In genomic region chr17:64281962-64282752, GRCh38 we compare ENCODE assay signal across 8 cellular contexts. TPM values are rescaled to one million over a fixed set of nuclear protein-coding genes. Genes with fewer than 3 reads are reported as not detected.
DNase-seq lines count a peak whose midpoint lies in the region; ATAC-seq lines count a peak whose summit lies in the region.

No MANE protein-coding gene starts in this region.

- 0 out of 2 replicates have a peak, but pooled peaks cover 2% of the 10 kb centered on the region for H3K4me1 ChIP-seq in SJSA1 (replicated peaks)

- intact Hi-C loops in left cardiac atrium (cut with DNase I) (loop anchor here in 1 of 2 donors (10.0 kb wide), 2 partner anchors 217 to 257 kb away; partner anchors contain the start of gene ICAM2), sciatic nerve (cut with DNase I) (no loop called here)

- no peaks in the 10 kb centered on the region for H3K9me3 ChIP-seq in SJSA1 (replicated peaks)

- no peaks in the 10 kb centered on the region for H3K36me3 ChIP-seq in SJSA1

- ATAC-seq in left cardiac atrium = peak; percentile 36 to 39
- ATAC-seq in sciatic nerve = peak; percentile 58
- no peak for ATAC-seq in GM19395 (IDR thresholded peaks at IDR 0.05; ENCODE audit: unreplicated experiment)
- ATAC-seq in HG03520 (IDR thresholded peaks at IDR 0.05; ENCODE audit: unreplicated experiment) = no peak

- DNase-seq in ELF-1 (ENCODE audit: low read depth, low spot score) (peak; percentile 64), NAMALWA (ENCODE audit: low spot score) (peak; percentile 80), SJSA1 (ENCODE audit: low read depth in 1 of 2, low spot score in 2 of 2) (peak; percentile 51 to 59), amniotic epithelial cell (ENCODE audit: low read depth) (peak; percentile 73), left cardiac atrium (peak; percentile 65), sciatic nerve (ENCODE audit: low spot score) (no peak)

- no peaks in the 10 kb centered on the region for H3K27me3 ChIP-seq in SJSA1 (replicated peaks)

- no peak overlapping the region for H3K27ac ChIP-seq in SJSA1

- H3K4me3 ChIP-seq in SJSA1 = no peak overlapping the region

RNA-seq across cellular contexts. Expression of gene TEX2, which starts 19.1 kb away (rescaled TPM):
- 10.7 and 13.7 TPM in 2 replicates for total RNA-seq in SJSA1 (2014; rRNA removed; shearing (Covaris generic))
- 10 to 100 TPM; 40.7 to 54.8 TPM for total RNA-seq in left cardiac atrium
- total RNA-seq in sciatic nerve = 39.5 TPM

Comparison
In these comparisons a context has a peak if more than half of its experiments do, and no peak if none do; other contexts are left out.
1. ATAC-seq: peak in left cardiac atrium (2 of 2) and sciatic nerve (single experiment); none in GM19395 (single experiment) and HG03520 (single experiment).